25 cellular contexts compared by ENCODE assay signal in the genomic region with DNA sequence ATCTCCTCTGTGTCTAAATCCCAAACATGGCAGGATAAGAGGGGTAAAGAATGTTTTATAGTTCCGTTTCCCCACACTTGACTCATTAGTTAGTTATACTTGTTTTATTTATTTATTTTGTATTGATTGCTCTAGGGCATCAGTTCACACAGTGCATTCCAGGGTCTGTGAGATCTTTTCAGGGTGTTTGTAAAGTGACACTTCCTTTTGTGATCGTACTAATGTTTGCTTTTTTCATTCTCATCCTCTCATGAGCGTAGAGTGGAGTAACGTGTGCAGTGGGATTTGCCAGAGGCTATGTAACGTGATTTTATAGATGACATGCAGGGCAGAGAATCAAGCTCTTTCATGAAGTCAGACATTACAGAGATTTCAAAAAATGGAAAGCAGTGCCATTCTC.
DNase-seq lines count a peak whose midpoint lies in the region; ATAC-seq and TF ChIP-seq lines count a peak whose summit lies in the region.
"Had no signal": no experiment of that assay in that cellular context is flagged by ENCODE, and none has a peak within 500 bp of the region (broad histone marks: within the 10 kb centered on the region; RNA-seq: fewer than 3 reads in every experiment).

No MANE protein-coding gene starts in this region.

- H3K4me2 ChIP-seq in mesenchymal stem cell (ENCODE audit: low read length, poor library complexity, severe bottlenecking), result no peak overlapping the region
- H3K4me2 ChIP-seq: smooth muscle cell had no signal

- H4K91ac ChIP-seq in mesenchymal stem cell (ENCODE audit: low read length), result no peak overlapping the region

- H2AFZ ChIP-seq in mesenchymal stem cell (ENCODE audit: low read depth, low read length), result no peak overlapping the region

- H3K4ac ChIP-seq in mesenchymal stem cell (ENCODE audit: low read depth in 1 of 2, low read length in 2 of 2), result no peak overlapping the region

- 92% methylated on average over 4 of the region's 5 CpGs for WGBS in mesenchymal stem cell

- no peak overlapping the region for H3K23ac ChIP-seq in mesenchymal stem cell (ENCODE audit: low read length in 2 of 2)

- H3K36me3 ChIP-seq in mesenchymal stem cell (ENCODE audit: control insufficient read depth in 1 of 2, insufficient read depth in 2 of 2, low read depth in 1 of 2, low read length in 2 of 2), result no peaks in the 10 kb centered on the region
- H3K36me3 ChIP-seq: BE2C, MG63, tibial nerve had no signal

- H3K14ac ChIP-seq in mesenchymal stem cell (ENCODE audit: low read length in 2 of 2), result no peak overlapping the region

- no peak overlapping the region for H2BK5ac ChIP-seq in mesenchymal stem cell (ENCODE audit: low read depth, low read length, poor library complexity, severe bottlenecking)

- H3K27me3 Mint-ChIP-seq in HFFc6 (ENCODE audit: insufficient read depth), result peaks cover 4% of the 10 kb centered on the region
- H3K27me3 Mint-ChIP-seq: activated naive CD4-positive, alpha-beta T cell treated with anti-CD3 and anti-CD28 coated beads, Interleukin-2, amount 10 ng/mL, durations not matched to agents 7 days and 5 days; stimulated activated naive CD8-positive, alpha-beta T cell treated with anti-CD3 and anti-CD28 coated beads, Interleukin-15, Interleukin-2, amounts not matched to agents 100 ng/mL and 50 ng/mL, for 24 hours had no signal

- H2BK12ac ChIP-seq in mesenchymal stem cell (ENCODE audit: low read length in 2 of 2), result no peak overlapping the region

- H2BK15ac ChIP-seq in mesenchymal stem cell (ENCODE audit: low read depth, poor library complexity, severe bottlenecking), result no peak overlapping the region

- H3K27ac Mint-ChIP-seq in HFFc6, result no peak overlapping the region
- H3K27ac Mint-ChIP-seq: activated naive CD4-positive, alpha-beta T cell treated with anti-CD3 and anti-CD28 coated beads, Interleukin-2, amount 10 ng/mL, durations not matched to agents 7 days and 5 days; activated T-cell treated with anti-CD3 and anti-CD28 coated beads, Interleukin-2, amount 50 U/mL, for 72 hours; stimulated activated naive CD8-positive, alpha-beta T cell treated with anti-CD3 and anti-CD28 coated beads, Interleukin-15, Interleukin-2, amounts not matched to agents 100 ng/mL and 50 ng/mL, for 24 hours had no signal

- H3K27ac ChIP-seq in C4-2B (0 out of 2 replicates have a peak overlapping the region, but pooled peaks have one; percentile 9), VCaP (peak overlapping the region; percentile 46), mesenchymal stem cell (ENCODE audit: low read length, poor library complexity, severe bottlenecking) (no peak overlapping the region)
- H3K27ac ChIP-seq: tibial nerve had no signal

- no peak overlapping the region for H3K9ac ChIP-seq in mesenchymal stem cell (ENCODE audit: low read length)

- peaks cover 14% of the 10 kb centered on the region for H3K9me3 Mint-ChIP-seq in HFFc6

- H3K79me1 ChIP-seq in mesenchymal stem cell (replicated peaks; ENCODE audit: low read length, poor library complexity, severe bottlenecking), result no peaks in the 10 kb centered on the region

- H3K4me3 Mint-ChIP-seq in HFFc6, result peak overlapping the region; percentile 7
- H3K4me3 Mint-ChIP-seq: activated naive CD4-positive, alpha-beta T cell treated with anti-CD3 and anti-CD28 coated beads, Interleukin-2, amount 10 ng/mL, durations not matched to agents 7 days and 5 days; activated T-cell treated with anti-CD3 and anti-CD28 coated beads, Interleukin-2, amount 50 U/mL, for 72 hours; stimulated activated naive CD8-positive, alpha-beta T cell treated with anti-CD3 and anti-CD28 coated beads, Interleukin-15, Interleukin-2, amounts not matched to agents 100 ng/mL and 50 ng/mL, for 24 hours had no signal

- no peak overlapping the region for H2AK5ac ChIP-seq in mesenchymal stem cell (ENCODE audit: low read length, severe bottlenecking)

- ATAC-seq in GM18909 (IDR thresholded peaks at IDR 0.05; ENCODE audit: poor library complexity, unreplicated experiment) (no peak), HG02678 (IDR thresholded peaks at IDR 0.05; ENCODE audit: unreplicated experiment) (no peak), GM21529 (IDR thresholded peaks at IDR 0.05; ENCODE audit: unreplicated experiment) (no peak)
- ATAC-seq: activated T-cell treated with anti-CD3 and anti-CD28 coated beads, Interleukin-2, amount 50 U/mL, for 72 hours; left colon had no signal

- DNase-seq in HFFc6 (peak; percentile 12), NCI-H510A (lab: John Stamatoyannopoulos, UW) (peak; percentile 29), mesenchymal stem cell (no peak)
- DNase-seq: activated CD4-positive, alpha-beta T cell treated with anti-CD3 and anti-CD28 coated beads for 48 hours; activated naive CD4-positive, alpha-beta T cell treated with anti-CD3 and anti-CD28 coated beads, Interleukin-2, amount 10 ng/mL, durations not matched to agents 7 days and 5 days; activated T-cell treated with anti-CD3 and anti-CD28 coated beads, Interleukin-2, amount 50 U/mL, for 72 hours; BE2C; COR-L47; dermis blood vessel endothelial cell; head of caudate nucleus; left colon; mesendoderm; MG63; NCI-H1694 treated with DMSO at 0.1 percent for 48 hours; NCI-H446 treated with DMSO at 0.1 percent for 48 hours; nucleus accumbens; stimulated activated CD4-positive, alpha-beta T cell treated with anti-CD3 and anti-CD28 coated beads, Interleukin-4, amount 100 ng/mL, for 24 hours had no signal

- peaks cover 8% of the 10 kb centered on the region for H3K36me3 Mint-ChIP-seq in HFFc6 (ENCODE audit: low read depth)

- no peak overlapping the region for H4K8ac ChIP-seq in mesenchymal stem cell (ENCODE audit: low read length)

- H3K4me3 ChIP-seq in mesenchymal stem cell (ENCODE audit: insufficient read depth in 1 of 2, low read depth in 1 of 2, low read length in 2 of 2), result no peak overlapping the region
- H3K4me3 ChIP-seq: MG63, smooth muscle cell, tibial nerve had no signal

- peaks cover 7% of the 10 kb centered on the region for H3K4me1 Mint-ChIP-seq in HFFc6 (ENCODE audit: low read depth)
- H3K4me1 Mint-ChIP-seq: activated naive CD4-positive, alpha-beta T cell treated with anti-CD3 and anti-CD28 coated beads, Interleukin-2, amount 10 ng/mL, durations not matched to agents 7 days and 5 days had no signal

- no peaks in the 10 kb centered on the region for H3K27me3 ChIP-seq in mesenchymal stem cell (ENCODE audit: control insufficient read depth in 1 of 2, insufficient read depth in 1 of 2, low read length in 2 of 2)
- H3K27me3 ChIP-seq: BE2C, MG63, tibial nerve had no signal

- H2BK120ac ChIP-seq in mesenchymal stem cell (ENCODE audit: low read depth, low read length), result no peak overlapping the region

- peaks cover 32% of the 10 kb centered on the region for H3K9me3 ChIP-seq in mesenchymal stem cell (ENCODE audit: control insufficient read depth, low read length)
- H3K9me3 ChIP-seq: BE2C had no signal

- no peaks in the 10 kb centered on the region for H3K4me1 ChIP-seq in mesenchymal stem cell (ENCODE audit: control insufficient read depth, insufficient read depth, low read depth, low read length)
- H3K4me1 ChIP-seq: BE2C, tibial nerve had no signal

- no peak for TF ChIP-seq CTCF in C4-2B (conservative IDR thresholded peaks at IDR 0.05)
- no peak for TF ChIP-seq CTCF in HFFc6 (IDR thresholded peaks at IDR 0.05)
- no peak for TF ChIP-seq CTCF in VCaP (conservative IDR thresholded peaks at IDR 0.05)

- H3K18ac ChIP-seq in mesenchymal stem cell (ENCODE audit: low read depth in 1 of 2, low read length in 2 of 2), result no peak overlapping the region
